Comparison of ENCODE assay signal across 1 cellular context in the genomic region with DNA sequence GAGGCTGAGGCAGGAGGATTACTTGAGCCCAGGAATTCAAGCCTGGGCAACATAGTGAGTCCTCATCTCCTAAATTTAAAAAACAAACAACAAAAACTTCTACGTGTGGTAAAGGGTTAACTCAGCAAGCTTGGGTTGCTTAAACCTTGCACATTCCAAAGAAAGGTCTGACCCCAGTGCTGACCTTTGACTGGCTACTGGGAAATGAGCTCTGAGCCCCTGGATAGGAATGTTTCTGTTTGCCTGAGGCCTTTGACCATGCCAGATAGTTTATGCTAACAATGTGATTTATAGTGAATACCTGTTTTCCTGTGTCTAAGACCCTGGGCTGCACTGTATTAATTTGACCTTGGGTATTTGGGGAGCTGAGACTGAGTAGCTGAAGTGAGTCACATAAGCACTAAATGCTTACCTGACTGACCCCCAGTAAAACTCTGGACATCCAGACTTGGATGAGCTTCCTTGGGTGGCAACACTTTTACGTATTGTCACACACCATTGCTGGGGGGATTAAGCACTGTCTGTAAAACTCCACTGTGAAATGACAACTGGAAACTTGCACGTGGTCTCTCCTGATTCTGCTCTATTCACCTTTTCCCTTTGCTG.
TF ChIP-seq lines count a peak whose summit lies in the region.

No MANE protein-coding gene starts in this region.

TF ChIP-seq in HepG2, 621 proteins besides CTCF, POLR2A, EP300 and RAD21 (continued from another document and continues in another):
- TF ChIP-seq, protein P1, sequence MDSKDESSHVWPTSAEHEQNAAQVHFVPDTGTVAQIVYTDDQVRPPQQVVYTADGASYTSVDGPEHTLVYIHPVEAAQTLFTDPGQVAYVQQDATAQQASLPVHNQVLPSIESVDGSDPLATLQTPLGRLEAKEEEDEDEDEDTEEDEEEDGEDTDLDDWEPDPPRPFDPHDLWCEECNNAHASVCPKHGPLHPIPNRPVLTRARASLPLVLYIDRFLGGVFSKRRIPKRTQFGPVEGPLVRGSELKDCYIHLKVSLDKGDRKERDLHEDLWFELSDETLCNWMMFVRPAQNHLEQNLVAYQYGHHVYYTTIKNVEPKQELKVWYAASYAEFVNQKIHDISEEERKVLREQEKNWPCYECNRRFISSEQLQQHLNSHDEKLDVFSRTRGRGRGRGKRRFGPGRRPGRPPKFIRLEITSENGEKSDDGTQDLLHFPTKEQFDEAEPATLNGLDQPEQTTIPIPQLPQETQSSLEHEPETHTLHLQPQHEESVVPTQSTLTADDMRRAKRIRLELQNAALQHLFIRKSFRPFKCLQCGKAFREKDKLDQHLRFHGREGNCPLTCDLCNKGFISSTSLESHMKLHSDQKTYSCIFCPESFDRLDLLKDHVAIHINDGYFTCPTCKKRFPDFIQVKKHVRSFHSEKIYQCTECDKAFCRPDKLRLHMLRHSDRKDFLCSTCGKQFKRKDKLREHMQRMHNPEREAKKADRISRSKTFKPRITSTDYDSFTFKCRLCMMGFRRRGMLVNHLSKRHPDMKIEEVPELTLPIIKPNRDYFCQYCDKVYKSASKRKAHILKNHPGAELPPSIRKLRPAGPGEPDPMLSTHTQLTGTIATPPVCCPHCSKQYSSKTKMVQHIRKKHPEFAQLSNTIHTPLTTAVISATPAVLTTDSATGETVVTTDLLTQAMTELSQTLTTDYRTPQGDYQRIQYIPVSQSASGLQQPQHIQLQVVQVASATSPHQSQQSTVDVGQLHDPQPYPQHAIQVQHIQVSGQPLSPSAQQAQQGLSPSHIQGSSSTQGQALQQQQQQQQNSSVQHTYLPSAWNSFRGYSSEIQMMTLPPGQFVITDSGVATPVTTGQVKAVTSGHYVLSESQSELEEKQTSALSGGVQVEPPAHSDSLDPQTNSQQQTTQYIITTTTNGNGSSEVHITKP (CRISPR knock-in tag; IDR thresholded peaks at IDR 0.05; ENCODE audit: low read depth), result 0 out of 2 replicates have a peak, but pooled peaks have one; percentile 36
- TF ChIP-seq, protein P2, sequence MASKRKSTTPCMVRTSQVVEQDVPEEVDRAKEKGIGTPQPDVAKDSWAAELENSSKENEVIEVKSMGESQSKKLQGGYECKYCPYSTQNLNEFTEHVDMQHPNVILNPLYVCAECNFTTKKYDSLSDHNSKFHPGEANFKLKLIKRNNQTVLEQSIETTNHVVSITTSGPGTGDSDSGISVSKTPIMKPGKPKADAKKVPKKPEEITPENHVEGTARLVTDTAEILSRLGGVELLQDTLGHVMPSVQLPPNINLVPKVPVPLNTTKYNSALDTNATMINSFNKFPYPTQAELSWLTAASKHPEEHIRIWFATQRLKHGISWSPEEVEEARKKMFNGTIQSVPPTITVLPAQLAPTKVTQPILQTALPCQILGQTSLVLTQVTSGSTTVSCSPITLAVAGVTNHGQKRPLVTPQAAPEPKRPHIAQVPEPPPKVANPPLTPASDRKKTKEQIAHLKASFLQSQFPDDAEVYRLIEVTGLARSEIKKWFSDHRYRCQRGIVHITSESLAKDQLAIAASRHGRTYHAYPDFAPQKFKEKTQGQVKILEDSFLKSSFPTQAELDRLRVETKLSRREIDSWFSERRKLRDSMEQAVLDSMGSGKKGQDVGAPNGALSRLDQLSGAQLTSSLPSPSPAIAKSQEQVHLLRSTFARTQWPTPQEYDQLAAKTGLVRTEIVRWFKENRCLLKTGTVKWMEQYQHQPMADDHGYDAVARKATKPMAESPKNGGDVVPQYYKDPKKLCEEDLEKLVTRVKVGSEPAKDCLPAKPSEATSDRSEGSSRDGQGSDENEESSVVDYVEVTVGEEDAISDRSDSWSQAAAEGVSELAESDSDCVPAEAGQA (IDR thresholded peaks at IDR 0.05; ENCODE audit: low read depth), result no peak
- TF ChIP-seq, protein P2 (CRISPR knock-in tag; IDR thresholded peaks at IDR 0.05; ENCODE audit: borderline replicate concordance), result no peak
- TF ChIP-seq, protein P3, sequence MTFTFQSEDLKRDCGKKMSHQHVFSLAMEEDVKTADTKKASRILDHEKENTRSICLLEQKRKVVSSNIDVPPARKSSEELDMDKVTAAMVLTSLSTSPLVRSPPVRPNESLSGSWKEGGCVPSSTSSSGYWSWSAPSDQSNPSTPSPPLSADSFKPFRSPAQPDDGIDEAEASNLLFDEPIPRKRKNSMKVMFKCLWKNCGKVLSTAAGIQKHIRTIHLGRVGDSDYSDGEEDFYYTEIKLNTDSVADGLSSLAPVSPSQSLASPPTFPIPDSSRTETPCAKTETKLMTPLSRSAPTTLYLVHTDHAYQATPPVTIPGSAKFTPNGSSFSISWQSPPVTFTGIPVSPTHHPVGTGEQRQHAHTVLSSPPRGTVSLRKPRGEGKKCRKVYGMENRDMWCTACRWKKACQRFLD (CRISPR knock-in tag; IDR thresholded peaks at IDR 0.05; ENCODE audit: borderline replicate concordance), result no peak
- no peak for TF ChIP-seq REL (CRISPR knock-in tag; conservative IDR thresholded peaks at IDR 0.05)
- peak; percentile 57; the same call in 1 of the 2 replicates for TF ChIP-seq EHMT2 (IDR thresholded peaks at IDR 0.05; ENCODE audit: borderline replicate concordance, low read depth, low read length)
- no peak for TF ChIP-seq PHF8 (CRISPR knock-in tag; IDR thresholded peaks at IDR 0.05)
- TF ChIP-seq, protein P4, sequence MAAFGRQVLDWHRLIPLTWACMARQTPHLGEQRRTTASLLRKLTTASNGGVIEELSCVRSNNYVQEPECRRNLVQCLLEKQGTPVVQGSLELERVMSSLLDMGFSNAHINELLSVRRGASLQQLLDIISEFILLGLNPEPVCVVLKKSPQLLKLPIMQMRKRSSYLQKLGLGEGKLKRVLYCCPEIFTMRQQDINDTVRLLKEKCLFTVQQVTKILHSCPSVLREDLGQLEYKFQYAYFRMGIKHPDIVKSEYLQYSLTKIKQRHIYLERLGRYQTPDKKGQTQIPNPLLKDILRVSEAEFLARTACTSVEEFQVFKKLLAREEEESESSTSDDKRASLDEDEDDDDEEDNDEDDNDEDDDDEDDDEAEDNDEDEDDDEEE (CRISPR knock-in tag; IDR thresholded peaks at IDR 0.05), result no peak
- TF ChIP-seq ATAD3A (CRISPR knock-in tag; IDR thresholded peaks at IDR 0.05), result no peak
- TF ChIP-seq JUND (CRISPR knock-in tag; IDR thresholded peaks at IDR 0.05), result no peak
- TF ChIP-seq TEAD3 (CRISPR knock-in tag; optimal IDR thresholded peaks at IDR 0.05; ENCODE audit: borderline replicate concordance), result peak; percentile 98
- peak; percentile 86 for TF ChIP-seq POGZ (CRISPR knock-in tag; IDR thresholded peaks at IDR 0.05)
- no peak for TF ChIP-seq ZNF510 (CRISPR knock-in tag; IDR thresholded peaks at IDR 0.05; ENCODE audit: low read depth)
- TF ChIP-seq REXO4 (CRISPR knock-in tag; IDR thresholded peaks at IDR 0.05; ENCODE audit: borderline replicate concordance), result no peak
- TF ChIP-seq, protein P5, sequence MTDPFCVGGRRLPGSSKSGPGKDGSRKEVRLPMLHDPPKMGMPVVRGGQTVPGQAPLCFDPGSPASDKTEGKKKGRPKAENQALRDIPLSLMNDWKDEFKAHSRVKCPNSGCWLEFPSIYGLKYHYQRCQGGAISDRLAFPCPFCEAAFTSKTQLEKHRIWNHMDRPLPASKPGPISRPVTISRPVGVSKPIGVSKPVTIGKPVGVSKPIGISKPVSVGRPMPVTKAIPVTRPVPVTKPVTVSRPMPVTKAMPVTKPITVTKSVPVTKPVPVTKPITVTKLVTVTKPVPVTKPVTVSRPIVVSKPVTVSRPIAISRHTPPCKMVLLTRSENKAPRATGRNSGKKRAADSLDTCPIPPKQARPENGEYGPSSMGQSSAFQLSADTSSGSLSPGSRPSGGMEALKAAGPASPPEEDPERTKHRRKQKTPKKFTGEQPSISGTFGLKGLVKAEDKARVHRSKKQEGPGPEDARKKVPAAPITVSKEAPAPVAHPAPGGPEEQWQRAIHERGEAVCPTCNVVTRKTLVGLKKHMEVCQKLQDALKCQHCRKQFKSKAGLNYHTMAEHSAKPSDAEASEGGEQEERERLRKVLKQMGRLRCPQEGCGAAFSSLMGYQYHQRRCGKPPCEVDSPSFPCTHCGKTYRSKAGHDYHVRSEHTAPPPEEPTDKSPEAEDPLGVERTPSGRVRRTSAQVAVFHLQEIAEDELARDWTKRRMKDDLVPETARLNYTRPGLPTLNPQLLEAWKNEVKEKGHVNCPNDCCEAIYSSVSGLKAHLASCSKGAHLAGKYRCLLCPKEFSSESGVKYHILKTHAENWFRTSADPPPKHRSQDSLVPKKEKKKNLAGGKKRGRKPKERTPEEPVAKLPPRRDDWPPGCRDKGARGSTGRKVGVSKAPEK (CRISPR knock-in tag; IDR thresholded peaks at IDR 0.05; ENCODE audit: borderline replicate concordance), result peak; percentile 82; the same call in 1 of the 2 replicates
- TF ChIP-seq SMAD9 (CRISPR knock-in tag; IDR thresholded peaks at IDR 0.05), result no peak
- no peak for TF ChIP-seq CBX2 (IDR thresholded peaks at IDR 0.05; ENCODE audit: low read depth, low read length)
- no peak for TF ChIP-seq CBX2 (CRISPR knock-in tag; IDR thresholded peaks at IDR 0.05; ENCODE audit: low read depth)
- TF ChIP-seq BHLHE40 (IDR thresholded peaks at IDR 0.05; ENCODE audit: low read length), result no peak
- TF ChIP-seq ZSCAN20 (CRISPR knock-in tag; IDR thresholded peaks at IDR 0.05; ENCODE audit: borderline replicate concordance), result no peak
- TF ChIP-seq, protein P6, sequence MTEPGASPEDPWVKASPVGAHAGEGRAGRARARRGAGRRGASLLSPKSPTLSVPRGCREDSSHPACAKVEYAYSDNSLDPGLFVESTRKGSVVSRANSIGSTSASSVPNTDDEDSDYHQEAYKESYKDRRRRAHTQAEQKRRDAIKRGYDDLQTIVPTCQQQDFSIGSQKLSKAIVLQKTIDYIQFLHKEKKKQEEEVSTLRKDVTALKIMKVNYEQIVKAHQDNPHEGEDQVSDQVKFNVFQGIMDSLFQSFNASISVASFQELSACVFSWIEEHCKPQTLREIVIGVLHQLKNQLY (CRISPR knock-in tag; IDR thresholded peaks at IDR 0.05), result peak; percentile 65
- peak; percentile 95; the same call in 1 of the 2 replicates for TF ChIP-seq MIXL1 (CRISPR knock-in tag; IDR thresholded peaks at IDR 0.05)
- peak; percentile 81; the same call in 1 of the 2 replicates for TF ChIP-seq FOXJ3 (CRISPR knock-in tag; IDR thresholded peaks at IDR 0.05; ENCODE audit: borderline replicate concordance)
- no peak for TF ChIP-seq ZSCAN25 (CRISPR knock-in tag; IDR thresholded peaks at IDR 0.05)
- 0 out of 2 replicates have a peak, but pooled peaks have one; percentile 40 for TF ChIP-seq ARNT2 (CRISPR knock-in tag; IDR thresholded peaks at IDR 0.05; ENCODE audit: low read depth)
- no peak for TF ChIP-seq GZF1 (CRISPR knock-in tag; IDR thresholded peaks at IDR 0.05)
- TF ChIP-seq ZNF563 (CRISPR knock-in tag; IDR thresholded peaks at IDR 0.05), result no peak
- TF ChIP-seq TAF15 (IDR thresholded peaks at IDR 0.05; ENCODE audit: low read depth, low read length, poor library complexity, severe bottlenecking), result no peak
- peak; percentile 96 for TF ChIP-seq NCOA2 (CRISPR knock-in tag; IDR thresholded peaks at IDR 0.05)
- no peak for TF ChIP-seq RBFOX2 (IDR thresholded peaks at IDR 0.05; ENCODE audit: low read depth, low read length)
- TF ChIP-seq HMG20A (CRISPR knock-in tag; IDR thresholded peaks at IDR 0.05; ENCODE audit: borderline replicate concordance), result peak; percentile 97
- no peak for TF ChIP-seq KDM5B (CRISPR knock-in tag; IDR thresholded peaks at IDR 0.05; ENCODE audit: borderline replicate concordance)
- TF ChIP-seq ZNF343 (CRISPR knock-in tag; IDR thresholded peaks at IDR 0.05), result no peak
- no peak for TF ChIP-seq ZNF20 (CRISPR knock-in tag; IDR thresholded peaks at IDR 0.05)
- no peak for TF ChIP-seq RAD51 (IDR thresholded peaks at IDR 0.05; ENCODE audit: borderline replicate concordance)
- no peak for TF ChIP-seq ZNF589 (CRISPR knock-in tag; conservative IDR thresholded peaks at IDR 0.05)
- no peak for TF ChIP-seq ZNF484 (CRISPR knock-in tag; IDR thresholded peaks at IDR 0.05; ENCODE audit: borderline replicate concordance, low read depth)
- TF ChIP-seq, protein P7, sequence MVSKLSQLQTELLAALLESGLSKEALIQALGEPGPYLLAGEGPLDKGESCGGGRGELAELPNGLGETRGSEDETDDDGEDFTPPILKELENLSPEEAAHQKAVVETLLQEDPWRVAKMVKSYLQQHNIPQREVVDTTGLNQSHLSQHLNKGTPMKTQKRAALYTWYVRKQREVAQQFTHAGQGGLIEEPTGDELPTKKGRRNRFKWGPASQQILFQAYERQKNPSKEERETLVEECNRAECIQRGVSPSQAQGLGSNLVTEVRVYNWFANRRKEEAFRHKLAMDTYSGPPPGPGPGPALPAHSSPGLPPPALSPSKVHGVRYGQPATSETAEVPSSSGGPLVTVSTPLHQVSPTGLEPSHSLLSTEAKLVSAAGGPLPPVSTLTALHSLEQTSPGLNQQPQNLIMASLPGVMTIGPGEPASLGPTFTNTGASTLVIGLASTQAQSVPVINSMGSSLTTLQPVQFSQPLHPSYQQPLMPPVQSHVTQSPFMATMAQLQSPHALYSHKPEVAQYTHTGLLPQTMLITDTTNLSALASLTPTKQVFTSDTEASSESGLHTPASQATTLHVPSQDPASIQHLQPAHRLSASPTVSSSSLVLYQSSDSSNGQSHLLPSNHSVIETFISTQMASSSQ (IDR thresholded peaks at IDR 0.05; ENCODE audit: low read depth), result peak; percentile 81
- TF ChIP-seq, protein P7 (CRISPR knock-in tag; IDR thresholded peaks at IDR 0.05; ENCODE audit: borderline replicate concordance), result peak; percentile 84; the same call in 1 of the 2 replicates
- no peak for TF ChIP-seq ZFYVE20 (CRISPR knock-in tag; IDR thresholded peaks at IDR 0.05; ENCODE audit: borderline replicate concordance, low read depth)
- TF ChIP-seq FOSL1 (CRISPR knock-in tag; IDR thresholded peaks at IDR 0.05; ENCODE audit: borderline replicate concordance), result no peak
